In the genomic region with DNA sequence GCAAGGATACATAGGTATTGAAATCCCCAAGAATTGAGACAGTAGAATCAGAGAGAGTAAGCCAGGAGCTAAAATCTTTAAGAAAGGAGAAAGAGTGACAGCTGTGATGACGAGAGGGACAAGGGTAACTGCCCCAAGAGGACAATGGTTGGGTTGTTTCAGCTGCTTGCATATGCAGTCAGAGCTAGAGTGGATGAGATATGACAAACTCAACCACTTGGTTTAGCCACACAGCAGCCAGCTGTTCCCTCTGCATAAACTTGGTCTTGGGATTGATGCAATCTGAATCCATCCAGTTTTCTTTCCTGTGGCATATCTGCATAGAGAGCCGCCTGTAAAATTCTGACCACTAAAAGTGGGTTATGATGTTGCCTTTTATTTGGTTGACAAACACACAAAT, we compare ENCODE assay signal across 23 cellular contexts.
"Had no signal": no experiment of that assay in that cellular context is flagged by ENCODE, and none has a peak within 500 bp of the region (broad histone marks: within the 10 kb centered on the region; RNA-seq: fewer than 3 reads in every experiment).

No MANE protein-coding gene starts in this region.

- H3K27me3 ChIP-seq: pancreas, spleen, suprapubic skin, tibial artery, upper lobe of right lung, uterus had no signal

- H3K4me3 ChIP-seq: left ventricle myocardium inferior, lung, pancreas, prostate gland, spleen, suprapubic skin, thoracic aorta, tibial artery, upper lobe of right lung, uterus had no signal

- ATAC-seq: naive thymus-derived CD8-positive, alpha-beta T cell; pancreas; right cardiac atrium; sciatic nerve; stimulated activated effector memory CD8-positive, alpha-beta T cell treated with anti-CD3 and anti-CD28 coated beads, Interleukin-12 subunit alpha, Interleukin-12 subunit beta, amount 100 ng/mL, for 72 hours; upper lobe of right lung had no signal

- DNase-seq: islet precursor cell; left ventricle myocardium inferior; mesendoderm; naive thymus-derived CD8-positive, alpha-beta T cell; nucleus accumbens; pancreas; posterior cingulate gyrus; retina; right cardiac atrium; small intestine; spleen; stimulated activated CD4-positive, alpha-beta T cell treated with anti-CD3 and anti-CD28 coated beads, Interleukin-4, amount 100 ng/mL, for 24 hours; stimulated activated naive CD4-positive, alpha-beta T cell; tibial artery; trophoblast cell; upper lobe of right lung; uterus had no signal

- H3K4me1 ChIP-seq: left ventricle myocardium inferior, pancreas, prostate gland, spleen, suprapubic skin, tibial artery, upper lobe of right lung, uterus had no signal

- H3K9me3 ChIP-seq: pancreas, prostate gland, thoracic aorta, tibial artery, upper lobe of right lung, uterus had no signal

- H3K36me3 ChIP-seq: left ventricle myocardium inferior, pancreas, prostate gland, spleen, suprapubic skin, thoracic aorta, tibial artery, upper lobe of right lung, uterus had no signal

- H3K27ac ChIP-seq: left ventricle myocardium inferior, pancreas, prostate gland, spleen, suprapubic skin, thoracic aorta, tibial artery, upper lobe of right lung, uterus had no signal
